Comparison of ENCODE assay signal across 1 cellular context in genomic region chr20:57592263-57593092, GRCh38.
A peak's percentile ranks its signal among the peaks of the same experiment; 100 is the strongest.
TF ChIP-seq lines count a peak whose summit lies in the region.

No MANE protein-coding gene starts in this region.

TF ChIP-seq in HepG2, 621 proteins besides CTCF, POLR2A, EP300 and RAD21 (continued from another document and continues in another):
- TF ChIP-seq, protein P1, sequence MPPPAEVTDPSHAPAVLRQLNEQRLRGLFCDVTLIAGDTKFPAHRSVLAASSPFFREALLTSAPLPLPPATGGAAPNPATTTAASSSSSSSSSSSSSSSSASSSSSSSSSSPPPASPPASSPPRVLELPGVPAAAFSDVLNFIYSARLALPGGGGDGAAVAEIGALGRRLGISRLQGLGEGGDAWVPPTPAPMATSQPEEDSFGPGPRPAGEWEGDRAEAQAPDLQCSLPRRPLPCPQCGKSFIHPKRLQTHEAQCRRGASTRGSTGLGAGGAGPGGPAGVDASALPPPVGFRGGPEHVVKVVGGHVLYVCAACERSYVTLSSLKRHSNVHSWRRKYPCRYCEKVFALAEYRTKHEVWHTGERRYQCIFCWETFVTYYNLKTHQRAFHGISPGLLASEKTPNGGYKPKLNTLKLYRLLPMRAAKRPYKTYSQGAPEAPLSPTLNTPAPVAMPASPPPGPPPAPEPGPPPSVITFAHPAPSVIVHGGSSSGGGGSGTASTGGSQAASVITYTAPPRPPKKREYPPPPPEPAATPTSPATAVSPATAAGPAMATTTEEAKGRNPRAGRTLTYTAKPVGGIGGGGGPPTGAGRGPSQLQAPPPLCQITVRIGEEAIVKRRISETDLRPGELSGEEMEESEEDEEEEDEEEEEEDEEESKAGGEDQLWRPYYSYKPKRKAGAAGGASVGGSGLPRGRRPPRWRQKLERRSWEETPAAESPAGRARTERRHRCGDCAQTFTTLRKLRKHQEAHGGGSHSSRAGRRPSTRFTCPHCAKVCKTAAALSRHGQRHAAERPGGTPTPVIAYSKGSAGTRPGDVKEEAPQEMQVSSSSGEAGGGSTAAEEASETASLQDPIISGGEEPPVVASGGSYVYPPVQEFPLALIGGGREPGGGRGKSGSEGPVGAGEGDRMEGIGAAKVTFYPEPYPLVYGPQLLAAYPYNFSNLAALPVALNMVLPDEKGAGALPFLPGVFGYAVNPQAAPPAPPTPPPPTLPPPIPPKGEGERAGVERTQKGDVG (CRISPR knock-in tag; IDR thresholded peaks at IDR 0.05; ENCODE audit: borderline replicate concordance): no peak
- TF ChIP-seq AKAP8 (CRISPR knock-in tag; IDR thresholded peaks at IDR 0.05) (no peak), HDAC2 (CRISPR knock-in tag; IDR thresholded peaks at IDR 0.05) (peak; percentile 44; the same call in 1 of the 2 replicates), KLF6 (CRISPR knock-in tag; IDR thresholded peaks at IDR 0.05) (no peak), FOXP1 (IDR thresholded peaks at IDR 0.05) (no peak), FOXP1 (CRISPR knock-in tag; IDR thresholded peaks at IDR 0.05) (0 out of 2 replicates have a peak, but pooled peaks have one; percentile 26), MZF1 (CRISPR knock-in tag; IDR thresholded peaks at IDR 0.05; ENCODE audit: borderline replicate concordance) (0 out of 2 replicates have a peak, but pooled peaks have one; percentile 34), RBAK (CRISPR knock-in tag; IDR thresholded peaks at IDR 0.05) (no peak), ZBTB42 (CRISPR knock-in tag; IDR thresholded peaks at IDR 0.05) (no peak), FOXO1 (CRISPR knock-in tag; IDR thresholded peaks at IDR 0.05) (peak; percentile 53; the same call in 1 of the 2 replicates), GATAD2A (CRISPR knock-in tag; IDR thresholded peaks at IDR 0.05) (peak; percentile 74), ZNF605 (CRISPR knock-in tag; IDR thresholded peaks at IDR 0.05) (peak; percentile 75; the same call in 1 of the 2 replicates), HMG20B (CRISPR knock-in tag; conservative IDR thresholded peaks at IDR 0.05) (no peak), TCF7 (IDR thresholded peaks at IDR 0.05; ENCODE audit: low read depth) (peak; percentile 59; the same call in 1 of the 2 replicates), ZSCAN20 (CRISPR knock-in tag; IDR thresholded peaks at IDR 0.05; ENCODE audit: borderline replicate concordance) (no peak), ZNF496 (CRISPR knock-in tag; IDR thresholded peaks at IDR 0.05; ENCODE audit: insufficient replicate concordance) (no peak), KDM3A (CRISPR knock-in tag; IDR thresholded peaks at IDR 0.05; ENCODE audit: low read depth) (0 out of 2 replicates have a peak, but pooled peaks have one; percentile 29), MAZ (IDR thresholded peaks at IDR 0.05; ENCODE audit: borderline replicate concordance, low read depth, low read length) (no peak), MAZ (CRISPR knock-in tag; IDR thresholded peaks at IDR 0.05; ENCODE audit: low read depth) (no peak; the same call in 1 of the 2 replicates), ZNF549 (CRISPR knock-in tag; IDR thresholded peaks at IDR 0.05) (no peak), GPBP1L1 (CRISPR knock-in tag; IDR thresholded peaks at IDR 0.05) (no peak), TMF1 (CRISPR knock-in tag; IDR thresholded peaks at IDR 0.05; ENCODE audit: low read depth) (peak; percentile 57; the same call in 1 of the 2 replicates), WIZ (CRISPR knock-in tag; IDR thresholded peaks at IDR 0.05) (peak; percentile 32; the same call in 1 of the 2 replicates), NFKB2 (CRISPR knock-in tag; IDR thresholded peaks at IDR 0.05; ENCODE audit: borderline replicate concordance) (no peak), ZFP1 (CRISPR knock-in tag; IDR thresholded peaks at IDR 0.05) (no peak), KLF9 (CRISPR knock-in tag; IDR thresholded peaks at IDR 0.05; ENCODE audit: low read depth) (no peak), GLI4 (CRISPR knock-in tag; IDR thresholded peaks at IDR 0.05; ENCODE audit: borderline replicate concordance) (no peak), ZNF251 (CRISPR knock-in tag; IDR thresholded peaks at IDR 0.05) (no peak), TOPORS (CRISPR knock-in tag; IDR thresholded peaks at IDR 0.05) (peak; percentile 78; the same call in 1 of the 2 replicates), HDAC1 (CRISPR knock-in tag; IDR thresholded peaks at IDR 0.05) (peak; percentile 87), MLX (CRISPR knock-in tag; IDR thresholded peaks at IDR 0.05) (peak; percentile 46; the same call in 1 of the 2 replicates), HOMEZ (CRISPR knock-in tag; IDR thresholded peaks at IDR 0.05; ENCODE audit: low read depth) (0 out of 2 replicates have a peak, but pooled peaks have one; percentile 46), ELF1 (CRISPR knock-in tag; IDR thresholded peaks at IDR 0.05) (0 out of 2 replicates have a peak, but pooled peaks have one; percentile 36), SMAD3 (CRISPR knock-in tag; IDR thresholded peaks at IDR 0.05) (no peak), STAG1 (CRISPR knock-in tag; IDR thresholded peaks at IDR 0.05) (no peak; the same call in 1 of the 2 replicates), RFX3 (CRISPR knock-in tag; IDR thresholded peaks at IDR 0.05) (no peak), ZNF678 (CRISPR knock-in tag; IDR thresholded peaks at IDR 0.05) (peak; percentile 62; the same call in 1 of the 2 replicates), ARNTL (CRISPR knock-in tag; IDR thresholded peaks at IDR 0.05) (peak; percentile 74; the same call in 1 of the 2 replicates), ZNF136 (CRISPR knock-in tag; IDR thresholded peaks at IDR 0.05; ENCODE audit: low read depth) (no peak), NCOA2 (CRISPR knock-in tag; IDR thresholded peaks at IDR 0.05) (0 out of 2 replicates have a peak, but pooled peaks have one; percentile 43), ZNF709 (CRISPR knock-in tag; IDR thresholded peaks at IDR 0.05) (peak; percentile 54; the same call in 1 of the 2 replicates), ZNF468 (CRISPR knock-in tag; IDR thresholded peaks at IDR 0.05) (no peak), NAIF1 (CRISPR knock-in tag; IDR thresholded peaks at IDR 0.05; ENCODE audit: borderline replicate concordance) (no peak), ZNF780A (CRISPR knock-in tag; IDR thresholded peaks at IDR 0.05) (no peak), ZNF451 (CRISPR knock-in tag; IDR thresholded peaks at IDR 0.05) (no peak), HNF4A (CRISPR knock-in tag; IDR thresholded peaks at IDR 0.05) (peak; percentile 87), ZNF317 (CRISPR knock-in tag; IDR thresholded peaks at IDR 0.05) (peak; percentile 70), HOXA3 (CRISPR knock-in tag; IDR thresholded peaks at IDR 0.05) (peak; percentile 50; the same call in 1 of the 2 replicates), MTF2 (CRISPR knock-in tag; IDR thresholded peaks at IDR 0.05; ENCODE audit: borderline replicate concordance) (no peak; the same call in 1 of the 2 replicates), ZNF333 (CRISPR knock-in tag; IDR thresholded peaks at IDR 0.05; ENCODE audit: borderline replicate concordance) (peak; percentile 83; the same call in 1 of the 2 replicates)
- TF ChIP-seq, protein P2, sequence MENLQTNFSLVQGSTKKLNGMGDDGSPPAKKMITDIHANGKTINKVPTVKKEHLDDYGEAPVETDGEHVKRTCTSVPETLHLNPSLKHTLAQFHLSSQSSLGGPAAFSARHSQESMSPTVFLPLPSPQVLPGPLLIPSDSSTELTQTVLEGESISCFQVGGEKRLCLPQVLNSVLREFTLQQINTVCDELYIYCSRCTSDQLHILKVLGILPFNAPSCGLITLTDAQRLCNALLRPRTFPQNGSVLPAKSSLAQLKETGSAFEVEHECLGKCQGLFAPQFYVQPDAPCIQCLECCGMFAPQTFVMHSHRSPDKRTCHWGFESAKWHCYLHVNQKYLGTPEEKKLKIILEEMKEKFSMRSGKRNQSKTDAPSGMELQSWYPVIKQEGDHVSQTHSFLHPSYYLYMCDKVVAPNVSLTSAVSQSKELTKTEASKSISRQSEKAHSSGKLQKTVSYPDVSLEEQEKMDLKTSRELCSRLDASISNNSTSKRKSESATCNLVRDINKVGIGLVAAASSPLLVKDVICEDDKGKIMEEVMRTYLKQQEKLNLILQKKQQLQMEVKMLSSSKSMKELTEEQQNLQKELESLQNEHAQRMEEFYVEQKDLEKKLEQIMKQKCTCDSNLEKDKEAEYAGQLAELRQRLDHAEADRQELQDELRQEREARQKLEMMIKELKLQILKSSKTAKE (CRISPR knock-in tag; IDR thresholded peaks at IDR 0.05; ENCODE audit: borderline replicate concordance): no peak
- TF ChIP-seq, protein P3, sequence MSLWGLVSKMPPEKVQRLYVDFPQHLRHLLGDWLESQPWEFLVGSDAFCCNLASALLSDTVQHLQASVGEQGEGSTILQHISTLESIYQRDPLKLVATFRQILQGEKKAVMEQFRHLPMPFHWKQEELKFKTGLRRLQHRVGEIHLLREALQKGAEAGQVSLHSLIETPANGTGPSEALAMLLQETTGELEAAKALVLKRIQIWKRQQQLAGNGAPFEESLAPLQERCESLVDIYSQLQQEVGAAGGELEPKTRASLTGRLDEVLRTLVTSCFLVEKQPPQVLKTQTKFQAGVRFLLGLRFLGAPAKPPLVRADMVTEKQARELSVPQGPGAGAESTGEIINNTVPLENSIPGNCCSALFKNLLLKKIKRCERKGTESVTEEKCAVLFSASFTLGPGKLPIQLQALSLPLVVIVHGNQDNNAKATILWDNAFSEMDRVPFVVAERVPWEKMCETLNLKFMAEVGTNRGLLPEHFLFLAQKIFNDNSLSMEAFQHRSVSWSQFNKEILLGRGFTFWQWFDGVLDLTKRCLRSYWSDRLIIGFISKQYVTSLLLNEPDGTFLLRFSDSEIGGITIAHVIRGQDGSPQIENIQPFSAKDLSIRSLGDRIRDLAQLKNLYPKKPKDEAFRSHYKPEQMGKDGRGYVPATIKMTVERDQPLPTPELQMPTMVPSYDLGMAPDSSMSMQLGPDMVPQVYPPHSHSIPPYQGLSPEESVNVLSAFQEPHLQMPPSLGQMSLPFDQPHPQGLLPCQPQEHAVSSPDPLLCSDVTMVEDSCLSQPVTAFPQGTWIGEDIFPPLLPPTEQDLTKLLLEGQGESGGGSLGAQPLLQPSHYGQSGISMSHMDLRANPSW (CRISPR knock-in tag; IDR thresholded peaks at IDR 0.05; ENCODE audit: borderline replicate concordance): peak; percentile 48; the same call in 1 of the 2 replicates
- TF ChIP-seq, protein P4, sequence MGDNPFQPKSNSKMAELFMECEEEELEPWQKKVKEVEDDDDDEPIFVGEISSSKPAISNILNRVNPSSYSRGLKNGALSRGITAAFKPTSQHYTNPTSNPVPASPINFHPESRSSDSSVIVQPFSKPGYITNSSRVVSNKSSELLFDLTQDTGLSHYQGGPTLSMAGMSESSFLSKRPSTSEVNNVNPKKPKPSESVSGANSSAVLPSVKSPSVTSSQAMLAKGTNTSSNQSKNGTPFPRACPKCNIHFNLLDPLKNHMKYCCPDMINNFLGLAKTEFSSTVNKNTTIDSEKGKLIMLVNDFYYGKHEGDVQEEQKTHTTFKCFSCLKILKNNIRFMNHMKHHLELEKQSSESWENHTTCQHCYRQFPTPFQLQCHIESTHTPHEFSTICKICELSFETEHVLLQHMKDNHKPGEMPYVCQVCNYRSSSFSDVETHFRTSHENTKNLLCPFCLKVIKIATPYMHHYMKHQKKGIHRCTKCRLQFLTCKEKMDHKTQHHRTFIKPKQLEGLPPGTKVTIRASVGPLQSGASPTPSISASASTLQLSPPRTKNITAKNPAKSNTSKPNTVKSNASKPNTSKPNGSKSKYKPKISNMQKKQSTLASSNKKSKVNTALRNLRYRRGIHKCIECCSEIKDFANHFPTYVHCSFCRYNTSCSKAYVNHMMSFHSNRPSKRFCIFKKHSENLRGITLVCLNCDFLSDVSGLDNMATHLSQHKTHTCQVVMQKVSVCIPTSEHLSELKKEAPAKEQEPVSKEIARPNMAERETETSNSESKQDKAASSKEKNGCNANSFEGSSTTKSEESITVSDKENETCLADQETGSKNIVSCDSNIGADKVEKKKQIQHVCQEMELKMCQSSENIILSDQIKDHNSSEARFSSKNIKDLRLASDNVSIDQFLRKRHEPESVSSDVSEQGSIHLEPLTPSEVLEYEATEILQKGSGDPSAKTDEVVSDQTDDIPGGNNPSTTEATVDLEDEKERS (CRISPR knock-in tag; IDR thresholded peaks at IDR 0.05): peak; percentile 50; the same call in 1 of the 2 replicates
- TF ChIP-seq, protein P5, sequence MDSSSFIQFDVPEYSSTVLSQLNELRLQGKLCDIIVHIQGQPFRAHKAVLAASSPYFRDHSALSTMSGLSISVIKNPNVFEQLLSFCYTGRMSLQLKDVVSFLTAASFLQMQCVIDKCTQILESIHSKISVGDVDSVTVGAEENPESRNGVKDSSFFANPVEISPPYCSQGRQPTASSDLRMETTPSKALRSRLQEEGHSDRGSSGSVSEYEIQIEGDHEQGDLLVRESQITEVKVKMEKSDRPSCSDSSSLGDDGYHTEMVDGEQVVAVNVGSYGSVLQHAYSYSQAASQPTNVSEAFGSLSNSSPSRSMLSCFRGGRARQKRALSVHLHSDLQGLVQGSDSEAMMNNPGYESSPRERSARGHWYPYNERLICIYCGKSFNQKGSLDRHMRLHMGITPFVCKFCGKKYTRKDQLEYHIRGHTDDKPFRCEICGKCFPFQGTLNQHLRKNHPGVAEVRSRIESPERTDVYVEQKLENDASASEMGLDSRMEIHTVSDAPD (CRISPR knock-in tag; IDR thresholded peaks at IDR 0.05): no peak; the same call in 1 of the 2 replicates
